Comparison of ENCODE assay signal across 8 cellular contexts in genomic region chr2:189657867-189658266, GRCh38. TPM values are rescaled to one million over a fixed set of nuclear protein-coding genes. Genes with fewer than 3 reads are reported as not detected.
DNase-seq lines count a peak whose midpoint lies in the region; ATAC-seq, FAIRE-seq and TF ChIP-seq lines count a peak whose summit lies in the region.

No MANE protein-coding gene starts in this region.

- H3K36me3 ChIP-seq in cardiac muscle cell = no peaks in the 10 kb centered on the region
- H3K36me3 ChIP-seq in pancreas = no peaks in the 10 kb centered on the region

- H3K4me3 ChIP-seq in cardiac muscle cell (no peak overlapping the region), pancreas (no peak overlapping the region)

- DNase-seq in T-helper 22 cell (ENCODE audit: low read depth) (peak; percentile 26), cardiac muscle cell (ENCODE audit: low read depth in 1 of 2, low spot score in 1 of 2) (peak; percentile 68 to 97), pancreas (no peak), NCI-H774 (lab: John Stamatoyannopoulos, UW) (no peak), DMS 273 (lab: John Stamatoyannopoulos, UW; ENCODE audit: unreplicated experiment) (no peak), T1000 (lab: John Stamatoyannopoulos, UW) (no peak)

- TF ChIP-seq CTCF in cardiac muscle cell (IDR thresholded peaks at IDR 0.05; ENCODE audit: low read depth, low read length) (no peak), pancreas (IDR thresholded peaks at IDR 0.05) (no peak)

- H3K4me1 ChIP-seq in cardiac muscle cell (ENCODE audit: low read depth) = peaks cover 6% of the 10 kb centered on the region
- H3K4me1 ChIP-seq in pancreas = peaks cover 6 to 10% (median 7%) of the 10 kb centered on the region in 3 donors

- H3K27ac ChIP-seq in cardiac muscle cell = peak overlapping the region; percentile 19
- no peak overlapping the region for H3K27ac ChIP-seq in pancreas

- intact Hi-C loops in pancreas (cut with DNase I) = no loop called here

- H3K9me3 ChIP-seq in cardiac muscle cell (ENCODE audit: low read depth) = no peaks in the 10 kb centered on the region
- no peaks in the 10 kb centered on the region for H3K9me3 ChIP-seq in pancreas

- peak; percentile 38 for ATAC-seq in GM18868 (IDR thresholded peaks at IDR 0.05; ENCODE audit: unreplicated experiment)
- ATAC-seq in HG02981 (IDR thresholded peaks at IDR 0.05; ENCODE audit: unreplicated experiment) = peak; percentile 20
- no peak for ATAC-seq in pancreas

- no peaks in the 10 kb centered on the region for H3K27me3 ChIP-seq in cardiac muscle cell
- H3K27me3 ChIP-seq in pancreas = no peaks in the 10 kb centered on the region

- no peak for FAIRE-seq in pancreas (lab: Jason Lieb, UNC)

- 54 to 70% methylated on average over 5 of the region's 5 CpGs for WGBS in pancreas, 2 donors

RNA-seq across cellular contexts. Expression of gene ASNSD1, which starts 3.4 kb away (rescaled TPM):
- total RNA-seq in cardiac muscle cell (21.8 and 25.2 TPM in 2 replicates), pancreas (10 to 100 TPM; 12.6 to 16.2 (median 15.5) TPM)
- polyA plus RNA-seq in cardiac muscle cell (36.8 and 37.1 TPM in 2 replicates), pancreas (10 to 100 TPM; 14.0 to 22.8 TPM)

RNA-seq across cellular contexts. Expression of gene ANKAR, which starts 16.6 kb away (rescaled TPM):
- total RNA-seq in cardiac muscle cell (1.2 and 1.4 TPM in 2 replicates), pancreas (1 to 10 TPM; 4.0 to 8.9 (median 6.3) TPM)
- polyA plus RNA-seq in cardiac muscle cell (4.4 and 5.4 TPM in 2 replicates), pancreas (1 to 10 TPM; 3.1 to 4.7 TPM)

Comparison
In these comparisons a context has a peak if more than half of its experiments do, and no peak if none do; other contexts are left out.
1. ATAC-seq: peak in GM18868 (single experiment) and HG02981 (single experiment); none in pancreas (0 of 4).
2. DNase-seq: peak in T-helper 22 cell (single experiment) and cardiac muscle cell (2 of 2); none in pancreas (0 of 6), NCI-H774 (single experiment), DMS 273 (single experiment) and T1000 (single experiment).